ENCODE assay signal across 8 cellular contexts in genomic region chr9:33159760-33160127, GRCh38. TPM values are rescaled to one million over a fixed set of nuclear protein-coding genes. Genes with fewer than 3 reads are reported as not detected.
DNase-seq lines count a peak whose midpoint lies in the region; ATAC-seq and TF ChIP-seq lines count a peak whose summit lies in the region.

No MANE protein-coding gene starts in this region.

- intact Hi-C loops in activated CD4-positive, alpha-beta T cell treated with anti-CD3 and anti-CD28 coated beads, Interleukin-2, amount 10 ng/mL, durations not matched to agents 24 days and 14 days (cut with micrococcal nuclease), result loop anchor here (1.0 to 2.0 kb wide), 3 partner anchors 8 to 29 kb away; partner anchors contain the start of gene B4GALT1
- intact Hi-C loops in natural killer cell (cut with micrococcal nuclease), result loop anchor here (1.0 to 10.0 kb wide), 4 partner anchors 8 to 103 kb away; partner anchors contain the start of genes B4GALT1 and BAG1

- peaks cover 50% of the 10 kb centered on the region; the same call in 1 of the 2 replicates for H3K79me2 ChIP-seq in KMS-11 (ENCODE audit: insufficient read depth, low read depth)

- peak overlapping the region; percentile 96 for H3K27ac Mint-ChIP-seq in activated CD4-positive, alpha-beta T cell treated with anti-CD3 and anti-CD28 coated beads, Interleukin-2, amount 10 ng/mL, durations not matched to agents 24 days and 14 days
- peak overlapping the region; percentile 99 for H3K27ac Mint-ChIP-seq in natural killer cell

- H3K4me1 ChIP-seq in KMS-11 (ENCODE audit: low read depth, poor library complexity, severe bottlenecking) (peaks cover 54% of the 10 kb centered on the region), tibial nerve (peaks cover 6 to 99% (median 80%) of the 10 kb centered on the region in 4 donors)

- WGBS in tibial nerve, 2 donors, result 16 to 22% methylated on average over 2 of the region's 2 CpGs

- no peaks in the 10 kb centered on the region; the same call in 1 of the 2 replicates for H4K20me1 ChIP-seq in KMS-11 (ENCODE audit: insufficient read depth)

- peak overlapping the region; percentile 62 for H3K4me2 ChIP-seq in KMS-11

- ATAC-seq in natural killer cell, result peak; percentile 43 to 70 (median 61)

- DNase-seq in activated gamma-delta T cell treated with Interleukin-2 at 50 U/mL for 16 hours (peak; percentile 44), activated gamma-delta T cell (lab: John Stamatoyannopoulos, UW) (no peak), natural killer cell (peak; percentile 62), tibial nerve (ENCODE audit: low spot score in 2 of 2) (peak; percentile 26 to 52), NCI-H128 (lab: John Stamatoyannopoulos, UW; ENCODE audit: unreplicated experiment) (no peak)
- DNase-seq in activated CD4-positive, alpha-beta T cell treated with anti-CD3 and anti-CD28 coated beads, Interleukin-2, amount 10 ng/mL, durations not matched to agents 24 days and 14 days, result peak; percentile 86
- peak; percentile 22 for DNase-seq in effector CD8-positive, alpha-beta T cell (lab: John Stamatoyannopoulos, UW)

- H3K9me3 Mint-ChIP-seq in activated CD4-positive, alpha-beta T cell treated with anti-CD3 and anti-CD28 coated beads, Interleukin-2, amount 10 ng/mL, durations not matched to agents 24 days and 14 days, result no peaks in the 10 kb centered on the region
- H3K9me3 Mint-ChIP-seq in natural killer cell, result no peaks in the 10 kb centered on the region

- H3K9ac ChIP-seq in KMS-11, result peak overlapping the region; percentile 2; the same call in 1 of the 2 replicates

- H3K27me3 Mint-ChIP-seq in activated CD4-positive, alpha-beta T cell treated with anti-CD3 and anti-CD28 coated beads, Interleukin-2, amount 10 ng/mL, durations not matched to agents 24 days and 14 days, result no peaks in the 10 kb centered on the region
- no peaks in the 10 kb centered on the region for H3K27me3 Mint-ChIP-seq in natural killer cell (ENCODE audit: low read depth in 2 of 2)

- TF ChIP-seq POLR2A in tibial nerve (IDR thresholded peaks at IDR 0.05), result peak in 1 of 2 donors; percentile 14

- H3K27me3 ChIP-seq in KMS-11 (ENCODE audit: insufficient read depth, low read depth), result no peaks in the 10 kb centered on the region
- no peaks in the 10 kb centered on the region for H3K27me3 ChIP-seq in tibial nerve

- no peaks in the 10 kb centered on the region for H3K36me3 ChIP-seq in KMS-11 (ENCODE audit: insufficient read depth)
- H3K36me3 ChIP-seq in tibial nerve, result no peaks in the 10 kb centered on the region

- H3K4me1 Mint-ChIP-seq in activated CD4-positive, alpha-beta T cell treated with anti-CD3 and anti-CD28 coated beads, Interleukin-2, amount 10 ng/mL, durations not matched to agents 24 days and 14 days, result peaks cover 83% of the 10 kb centered on the region
- peaks cover 96% of the 10 kb centered on the region in 2 donors for H3K4me1 Mint-ChIP-seq in natural killer cell

- peak overlapping the region; percentile 77 for H3K4me3 Mint-ChIP-seq in activated CD4-positive, alpha-beta T cell treated with anti-CD3 and anti-CD28 coated beads, Interleukin-2, amount 10 ng/mL, durations not matched to agents 24 days and 14 days
- peak overlapping the region; percentile 91 for H3K4me3 Mint-ChIP-seq in natural killer cell

- no peak overlapping the region for H3K4me3 ChIP-seq in KMS-11 (IDR thresholded peaks at IDR 0.05; ENCODE audit: insufficient read depth, low read depth, low read length)
- H3K4me3 ChIP-seq in tibial nerve, result peak overlapping the region in 1 of 4 donors; percentile 6

- no peaks in the 10 kb centered on the region for H3K9me3 ChIP-seq in tibial nerve

- TF ChIP-seq EP300 in tibial nerve (IDR thresholded peaks at IDR 0.05), result peak in 1 of 2 donors; percentile 27

- H3K36me3 Mint-ChIP-seq in activated CD4-positive, alpha-beta T cell treated with anti-CD3 and anti-CD28 coated beads, Interleukin-2, amount 10 ng/mL, durations not matched to agents 24 days and 14 days (ENCODE audit: low read depth), result peaks cover 17% of the 10 kb centered on the region
- H3K36me3 Mint-ChIP-seq in natural killer cell, result no peaks in the 10 kb centered on the region

- H3K27ac ChIP-seq in KMS-11 (peak overlapping the region; percentile 34), tibial nerve (peak overlapping the region; percentile 92 to 98 (median 97))

- H2AFZ ChIP-seq in KMS-11 (ENCODE audit: low read depth), result no peak overlapping the region

- no peak for TF ChIP-seq CTCF in KMS-11 (conservative IDR thresholded peaks at IDR 0.05; ENCODE audit: low read depth, low read length)
- TF ChIP-seq CTCF in natural killer cell (IDR thresholded peaks at IDR 0.05), result no peak
- TF ChIP-seq CTCF in tibial nerve (IDR thresholded peaks at IDR 0.05), result no peak

RNA-seq across cellular contexts. Expression of gene B4GALT1, which starts 7.4 kb away (rescaled TPM):
- total RNA-seq in activated CD4-positive, alpha-beta T cell treated with anti-CD3 and anti-CD28 coated beads, Interleukin-2, amount 10 ng/mL, durations not matched to agents 24 days and 14 days, result 53.8 and 55.7 TPM in 2 replicates
- total RNA-seq in natural killer cell (100 to 1,000 TPM; 122 to 143 (median 128) TPM), tibial nerve (10 to 100 TPM; 51.6 to 74.4 (median 65.3) TPM)

Comparison
In these comparisons a context has a peak if more than half of its experiments do, and no peak if none do; other contexts are left out.
1. DNase-seq: peak in activated gamma-delta T cell treated with Interleukin-2 at 50 U/mL for 16 hours (single experiment), activated CD4-positive, alpha-beta T cell treated with anti-CD3 and anti-CD28 coated beads, Interleukin-2, amount 10 ng/mL, durations not matched to agents 24 days and 14 days (single experiment), effector CD8-positive, alpha-beta T cell (single experiment), natural killer cell (single experiment) and tibial nerve (2 of 2); none in activated gamma-delta T cell (single experiment) and NCI-H128 (single experiment).